In the genomic region with DNA sequence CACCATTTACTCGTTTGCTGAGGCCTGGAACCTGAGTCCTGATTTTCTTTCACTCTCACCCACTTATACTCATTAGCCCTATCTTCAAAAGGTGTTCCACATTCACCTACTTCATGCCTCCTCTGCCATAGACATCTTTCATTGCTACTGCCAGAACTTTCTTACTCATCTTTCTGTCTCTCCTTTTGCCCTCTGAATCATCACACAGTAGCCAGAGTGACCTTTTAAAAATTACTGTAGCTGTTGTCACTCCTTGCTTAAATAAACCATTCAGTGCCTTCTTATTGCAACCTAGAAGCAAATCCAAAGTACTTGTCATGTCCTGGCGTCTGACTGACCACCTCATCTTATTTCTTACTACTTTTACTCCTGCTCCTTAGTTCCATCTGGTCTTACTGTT, we compare ENCODE assay signal across 14 cellular contexts. TPM values are rescaled to one million over a fixed set of nuclear protein-coding genes. Genes with fewer than 3 reads are reported as not detected.
DNase-seq lines count a peak whose midpoint lies in the region; ATAC-seq and TF ChIP-seq lines count a peak whose summit lies in the region.
"Had no signal": no experiment of that assay in that cellular context is flagged by ENCODE, and none has a peak within 500 bp of the region (broad histone marks: within the 10 kb centered on the region; RNA-seq: fewer than 3 reads in every experiment).

No MANE protein-coding gene starts in this region.

- POLR2A ChIA-PET in MCF 10A (lab: Yijun Ruan, JAX), result no interaction called here

- no peaks in the 10 kb centered on the region for H3K9me3 Mint-ChIP-seq in MCF 10A (ENCODE audit: unreplicated experiment)
- no peaks in the 10 kb centered on the region for H3K9me3 Mint-ChIP-seq in stimulated activated naive CD8-positive, alpha-beta T cell treated with anti-CD3 and anti-CD28 coated beads, Interleukin-15, Interleukin-2, amounts not matched to agents 100 ng/mL and 50 ng/mL, for 24 hours

- H3K9me3 ChIP-seq in breast epithelium (no peaks in the 10 kb centered on the region), thyroid gland (no peaks in the 10 kb centered on the region)
- H3K9me3 ChIP-seq: BLaER1, ovary, suprapubic skin had no signal

- no peaks in the 10 kb centered on the region for H3K27me3 ChIP-seq in breast epithelium
- H3K27me3 ChIP-seq in thyroid gland, result no peaks in the 10 kb centered on the region
- H3K27me3 ChIP-seq: BLaER1, ovary, suprapubic skin had no signal

- no peaks in the 10 kb centered on the region for H3K36me3 ChIP-seq in breast epithelium
- H3K36me3 ChIP-seq in thyroid gland, result peaks cover 0 to 2% of the 10 kb centered on the region in 2 donors
- H3K36me3 ChIP-seq: ovary had no signal

- 90 to 93% methylated on average over 2 of the region's 2 CpGs for WGBS in thyroid gland, 2 donors

- H3K27ac ChIP-seq in breast epithelium (no peak overlapping the region), thyroid gland (no peak overlapping the region)
- H3K27ac ChIP-seq: BLaER1, KMS-11, ovary, suprapubic skin had no signal

- no peak overlapping the region for H3K4me3 ChIP-seq in breast epithelium
- H3K4me3 ChIP-seq in foreskin fibroblast (ENCODE audit: low read depth in 1 of 2, low read length in 2 of 2), result no peak overlapping the region
- no peak overlapping the region for H3K4me3 ChIP-seq in thyroid gland (replicated peaks in 1 of 3)
- H3K4me3 ChIP-seq: BLaER1, ovary, suprapubic skin had no signal

- H3K4me1 ChIP-seq in breast epithelium (no peaks in the 10 kb centered on the region), thyroid gland (peaks cover 0 to 13% of the 10 kb centered on the region in 2 donors)
- H3K4me1 ChIP-seq: suprapubic skin had no signal

- peaks cover 80% of the 10 kb centered on the region for H3K36me3 Mint-ChIP-seq in MCF 10A (ENCODE audit: insufficient read depth, unreplicated experiment)
- peaks cover 72% of the 10 kb centered on the region for H3K36me3 Mint-ChIP-seq in stimulated activated naive CD8-positive, alpha-beta T cell treated with anti-CD3 and anti-CD28 coated beads, Interleukin-15, Interleukin-2, amounts not matched to agents 100 ng/mL and 50 ng/mL, for 24 hours (ENCODE audit: low read depth)

- BruUV-seq in MCF 10A (replicated peaks; lab: Mats Ljungman, UMichigan), result no TSS peak

- TF ChIP-seq CTCF in MCF 10A (IDR thresholded peaks at IDR 0.05; ENCODE audit: unreplicated experiment) (no peak), breast epithelium (IDR thresholded peaks at IDR 0.05) (no peak), foreskin fibroblast (IDR thresholded peaks at IDR 0.05; ENCODE audit: low read depth, low read length) (no peak), thyroid gland (IDR thresholded peaks at IDR 0.05) (no peak)

- H3K4me1 Mint-ChIP-seq in MCF 10A (ENCODE audit: insufficient read depth, unreplicated experiment), result peaks cover 22% of the 10 kb centered on the region
- H3K4me1 Mint-ChIP-seq in stimulated activated naive CD8-positive, alpha-beta T cell treated with anti-CD3 and anti-CD28 coated beads, Interleukin-15, Interleukin-2, amounts not matched to agents 100 ng/mL and 50 ng/mL, for 24 hours (ENCODE audit: low read depth), result peaks cover 32% of the 10 kb centered on the region

- intact Hi-C loops in MCF 10A (cut with micrococcal nuclease), result loop anchor here (10.0 kb wide), 1 partner anchor 135 kb away; no protein-coding TSS in a partner anchor
- intact Hi-C loops in breast epithelium (cut with DNase I; ENCODE audit: low total_unique reads), result no loop called here
- intact Hi-C loops in thyroid gland (cut with DNase I), result no loop called here

- H3K4me3 Mint-ChIP-seq in MCF 10A (ENCODE audit: unreplicated experiment), result no peak overlapping the region
- H3K4me3 Mint-ChIP-seq in stimulated activated naive CD8-positive, alpha-beta T cell treated with anti-CD3 and anti-CD28 coated beads, Interleukin-15, Interleukin-2, amounts not matched to agents 100 ng/mL and 50 ng/mL, for 24 hours, result no peak overlapping the region

- no peak overlapping the region for H3K27ac Mint-ChIP-seq in MCF 10A (ENCODE audit: low read depth, unreplicated experiment)
- H3K27ac Mint-ChIP-seq in stimulated activated naive CD8-positive, alpha-beta T cell treated with anti-CD3 and anti-CD28 coated beads, Interleukin-15, Interleukin-2, amounts not matched to agents 100 ng/mL and 50 ng/mL, for 24 hours, result peak overlapping the region; percentile 36

- no peaks in the 10 kb centered on the region for H3K27me3 Mint-ChIP-seq in MCF 10A (ENCODE audit: insufficient read depth, unreplicated experiment)
- no peaks in the 10 kb centered on the region for H3K27me3 Mint-ChIP-seq in stimulated activated naive CD8-positive, alpha-beta T cell treated with anti-CD3 and anti-CD28 coated beads, Interleukin-15, Interleukin-2, amounts not matched to agents 100 ng/mL and 50 ng/mL, for 24 hours

- CTCF ChIA-PET in MCF 10A (lab: Yijun Ruan, JAX), result interaction anchor here (1.1 kb wide), 1 partner anchor 11 kb away, joined by 4 read pairs; no protein-coding TSS in a partner anchor

- peak; percentile 58 for ATAC-seq in SK-N-SH treated with all-trans-retinoic acid at 6 μM for 48 hours

- DNase-seq in MCF 10A (ENCODE audit: unreplicated experiment), result peak; percentile 44
- DNase-seq in breast epithelium (ENCODE audit: low spot score in 2 of 2), result no peak
- peak; percentile 51 to 75 for DNase-seq in foreskin fibroblast
- DNase-seq in thyroid gland, result no peak
- no peak for DNase-seq in NCI-H128 (lab: John Stamatoyannopoulos, UW; ENCODE audit: unreplicated experiment)
- no peak for DNase-seq in Ammon's horn (ENCODE audit: low spot score)
- DNase-seq: activated T-cell treated with anti-CD3 and anti-CD28 coated beads for 4 hours; central memory CD4-positive, alpha-beta T cell; ovary had no signal

- TF ChIP-seq POLR2A in breast epithelium (IDR thresholded peaks at IDR 0.05), result no peak
- no peak for TF ChIP-seq POLR2A in thyroid gland (IDR thresholded peaks at IDR 0.05)

TF ChIP-seq in SK-N-SH treated with all-trans-retinoic acid at 6 μM for 48 hours, 23 proteins besides CTCF, POLR2A, EP300 and RAD21 (continues in another document):
- TF ChIP-seq ZFP30 (CRISPR knock-in tag; IDR thresholded peaks at IDR 0.05) (no peak), TOX (CRISPR knock-in tag; IDR thresholded peaks at IDR 0.05; ENCODE audit: borderline replicate concordance) (no peak), RARB (CRISPR knock-in tag; IDR thresholded peaks at IDR 0.05) (no peak), TSHZ2 (CRISPR knock-in tag; IDR thresholded peaks at IDR 0.05) (no peak), ZFP3 (CRISPR knock-in tag; IDR thresholded peaks at IDR 0.05) (no peak), POU6F1 (CRISPR knock-in tag; IDR thresholded peaks at IDR 0.05; ENCODE audit: borderline replicate concordance, low read depth) (no peak), SNAI2 (CRISPR knock-in tag; IDR thresholded peaks at IDR 0.05) (no peak; the same call in 1 of the 2 replicates), ZNF70 (CRISPR knock-in tag; IDR thresholded peaks at IDR 0.05) (no peak), GLIS3 (CRISPR knock-in tag; IDR thresholded peaks at IDR 0.05) (no peak), OSR1 (CRISPR knock-in tag; IDR thresholded peaks at IDR 0.05) (no peak), ZC3H10 (CRISPR knock-in tag; IDR thresholded peaks at IDR 0.05) (no peak), BACH2 (CRISPR knock-in tag; IDR thresholded peaks at IDR 0.05; ENCODE audit: borderline replicate concordance) (no peak), ZNF565 (CRISPR knock-in tag; conservative IDR thresholded peaks at IDR 0.05; ENCODE audit: low read depth) (no peak), PPARA (CRISPR knock-in tag; IDR thresholded peaks at IDR 0.05; ENCODE audit: borderline replicate concordance) (no peak)

RNA-seq across cellular contexts. Expression of gene ATXN10, which starts 38.2 kb away (rescaled TPM):
- 149 and 193 TPM in 2 replicates for total RNA-seq in MCF 10A (2022)
- 100 to 1,000 TPM in 2 of 3 donors, 10 to 100 TPM in 1; 78.6 to 145 (median 138) TPM for total RNA-seq in breast epithelium
- 100 to 1,000 TPM; 110 to 145 (median 134) TPM for total RNA-seq in thyroid gland

Comparison
In these comparisons a context has a peak if more than half of its experiments do, and no peak if none do; other contexts are left out.
1. DNase-seq: peak in MCF 10A (single experiment) and foreskin fibroblast (2 of 2); none in breast epithelium (0 of 2), thyroid gland (0 of 2), NCI-H128 (single experiment) and Ammon's horn (single experiment).